ENCODE assay signal across 1 cellular context in genomic region chr13:100349594-100349993, GRCh38.
TF ChIP-seq lines count a peak whose summit lies in the region.

No MANE protein-coding gene starts in this region.

TF ChIP-seq in GM23338, 12 proteins besides CTCF, POLR2A, EP300 and RAD21 (continued from another document):
- TF ChIP-seq, protein P1, sequence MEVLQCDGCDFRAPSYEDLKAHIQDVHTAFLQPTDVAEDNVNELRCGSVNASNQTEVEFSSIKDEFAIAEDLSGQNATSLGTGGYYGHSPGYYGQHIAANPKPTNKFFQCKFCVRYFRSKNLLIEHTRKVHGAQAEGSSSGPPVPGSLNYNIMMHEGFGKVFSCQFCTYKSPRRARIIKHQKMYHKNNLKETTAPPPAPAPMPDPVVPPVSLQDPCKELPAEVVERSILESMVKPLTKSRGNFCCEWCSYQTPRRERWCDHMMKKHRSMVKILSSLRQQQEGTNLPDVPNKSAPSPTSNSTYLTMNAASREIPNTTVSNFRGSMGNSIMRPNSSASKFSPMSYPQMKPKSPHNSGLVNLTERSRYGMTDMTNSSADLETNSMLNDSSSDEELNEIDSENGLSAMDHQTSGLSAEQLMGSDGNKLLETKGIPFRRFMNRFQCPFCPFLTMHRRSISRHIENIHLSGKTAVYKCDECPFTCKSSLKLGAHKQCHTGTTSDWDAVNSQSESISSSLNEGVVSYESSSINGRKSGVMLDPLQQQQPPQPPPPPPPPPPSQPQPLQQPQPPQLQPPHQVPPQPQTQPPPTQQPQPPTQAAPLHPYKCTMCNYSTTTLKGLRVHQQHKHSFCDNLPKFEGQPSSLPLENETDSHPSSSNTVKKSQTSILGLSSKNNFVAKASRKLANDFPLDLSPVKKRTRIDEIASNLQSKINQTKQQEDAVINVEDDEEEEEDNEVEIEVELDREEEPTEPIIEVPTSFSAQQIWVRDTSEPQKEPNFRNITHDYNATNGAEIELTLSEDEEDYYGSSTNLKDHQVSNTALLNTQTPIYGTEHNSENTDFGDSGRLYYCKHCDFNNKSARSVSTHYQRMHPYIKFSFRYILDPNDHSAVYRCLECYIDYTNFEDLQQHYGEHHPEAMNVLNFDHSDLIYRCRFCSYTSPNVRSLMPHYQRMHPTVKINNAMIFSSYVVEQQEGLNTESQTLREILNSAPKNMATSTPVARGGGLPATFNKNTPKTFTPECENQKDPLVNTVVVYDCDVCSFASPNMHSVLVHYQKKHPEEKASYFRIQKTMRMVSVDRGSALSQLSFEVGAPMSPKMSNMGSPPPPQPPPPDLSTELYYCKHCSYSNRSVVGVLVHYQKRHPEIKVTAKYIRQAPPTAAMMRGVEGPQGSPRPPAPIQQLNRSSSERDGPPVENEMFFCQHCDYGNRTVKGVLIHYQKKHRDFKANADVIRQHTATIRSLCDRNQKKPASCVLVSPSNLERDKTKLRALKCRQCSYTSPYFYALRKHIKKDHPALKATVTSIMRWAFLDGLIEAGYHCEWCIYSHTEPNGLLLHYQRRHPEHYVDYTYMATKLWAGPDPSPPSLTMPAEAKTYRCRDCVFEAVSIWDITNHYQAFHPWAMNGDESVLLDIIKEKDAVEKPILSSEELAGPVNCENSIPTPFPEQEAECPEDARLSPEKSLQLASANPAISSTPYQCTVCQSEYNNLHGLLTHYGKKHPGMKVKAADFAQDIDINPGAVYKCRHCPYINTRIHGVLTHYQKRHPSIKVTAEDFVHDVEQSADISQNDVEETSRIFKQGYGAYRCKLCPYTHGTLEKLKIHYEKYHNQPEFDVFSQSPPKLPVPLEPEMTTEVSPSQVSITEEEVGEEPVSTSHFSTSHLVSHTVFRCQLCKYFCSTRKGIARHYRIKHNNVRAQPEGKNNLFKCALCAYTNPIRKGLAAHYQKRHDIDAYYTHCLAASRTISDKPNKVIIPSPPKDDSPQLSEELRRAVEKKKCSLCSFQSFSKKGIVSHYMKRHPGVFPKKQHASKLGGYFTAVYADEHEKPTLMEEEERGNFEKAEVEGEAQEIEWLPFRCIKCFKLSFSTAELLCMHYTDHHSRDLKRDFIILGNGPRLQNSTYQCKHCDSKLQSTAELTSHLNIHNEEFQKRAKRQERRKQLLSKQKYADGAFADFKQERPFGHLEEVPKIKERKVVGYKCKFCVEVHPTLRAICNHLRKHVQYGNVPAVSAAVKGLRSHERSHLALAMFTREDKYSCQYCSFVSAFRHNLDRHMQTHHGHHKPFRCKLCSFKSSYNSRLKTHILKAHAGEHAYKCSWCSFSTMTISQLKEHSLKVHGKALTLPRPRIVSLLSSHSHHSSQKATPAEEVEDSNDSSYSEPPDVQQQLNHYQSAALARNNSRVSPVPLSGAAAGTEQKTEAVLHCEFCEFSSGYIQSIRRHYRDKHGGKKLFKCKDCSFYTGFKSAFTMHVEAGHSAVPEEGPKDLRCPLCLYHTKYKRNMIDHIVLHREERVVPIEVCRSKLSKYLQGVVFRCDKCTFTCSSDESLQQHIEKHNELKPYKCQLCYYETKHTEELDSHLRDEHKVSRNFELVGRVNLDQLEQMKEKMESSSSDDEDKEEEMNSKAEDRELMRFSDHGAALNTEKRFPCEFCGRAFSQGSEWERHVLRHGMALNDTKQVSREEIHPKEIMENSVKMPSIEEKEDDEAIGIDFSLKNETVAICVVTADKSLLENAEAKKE (CRISPR knock-in tag; IDR thresholded peaks at IDR 0.05), result no peak
- TF ChIP-seq ZNF331 (CRISPR knock-in tag; IDR thresholded peaks at IDR 0.05; ENCODE audit: low read depth) (no peak), JUNB (IDR thresholded peaks at IDR 0.05; ENCODE audit: unreplicated experiment) (no peak), EZH2phosphoT487 (IDR thresholded peaks at IDR 0.05; ENCODE audit: unreplicated experiment) (no peak)
- TF ChIP-seq, protein P2, sequence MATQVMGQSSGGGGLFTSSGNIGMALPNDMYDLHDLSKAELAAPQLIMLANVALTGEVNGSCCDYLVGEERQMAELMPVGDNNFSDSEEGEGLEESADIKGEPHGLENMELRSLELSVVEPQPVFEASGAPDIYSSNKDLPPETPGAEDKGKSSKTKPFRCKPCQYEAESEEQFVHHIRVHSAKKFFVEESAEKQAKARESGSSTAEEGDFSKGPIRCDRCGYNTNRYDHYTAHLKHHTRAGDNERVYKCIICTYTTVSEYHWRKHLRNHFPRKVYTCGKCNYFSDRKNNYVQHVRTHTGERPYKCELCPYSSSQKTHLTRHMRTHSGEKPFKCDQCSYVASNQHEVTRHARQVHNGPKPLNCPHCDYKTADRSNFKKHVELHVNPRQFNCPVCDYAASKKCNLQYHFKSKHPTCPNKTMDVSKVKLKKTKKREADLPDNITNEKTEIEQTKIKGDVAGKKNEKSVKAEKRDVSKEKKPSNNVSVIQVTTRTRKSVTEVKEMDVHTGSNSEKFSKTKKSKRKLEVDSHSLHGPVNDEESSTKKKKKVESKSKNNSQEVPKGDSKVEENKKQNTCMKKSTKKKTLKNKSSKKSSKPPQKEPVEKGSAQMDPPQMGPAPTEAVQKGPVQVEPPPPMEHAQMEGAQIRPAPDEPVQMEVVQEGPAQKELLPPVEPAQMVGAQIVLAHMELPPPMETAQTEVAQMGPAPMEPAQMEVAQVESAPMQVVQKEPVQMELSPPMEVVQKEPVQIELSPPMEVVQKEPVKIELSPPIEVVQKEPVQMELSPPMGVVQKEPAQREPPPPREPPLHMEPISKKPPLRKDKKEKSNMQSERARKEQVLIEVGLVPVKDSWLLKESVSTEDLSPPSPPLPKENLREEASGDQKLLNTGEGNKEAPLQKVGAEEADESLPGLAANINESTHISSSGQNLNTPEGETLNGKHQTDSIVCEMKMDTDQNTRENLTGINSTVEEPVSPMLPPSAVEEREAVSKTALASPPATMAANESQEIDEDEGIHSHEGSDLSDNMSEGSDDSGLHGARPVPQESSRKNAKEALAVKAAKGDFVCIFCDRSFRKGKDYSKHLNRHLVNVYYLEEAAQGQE (IDR thresholded peaks at IDR 0.05; ENCODE audit: unreplicated experiment), result no peak
- TF ChIP-seq, protein P3, sequence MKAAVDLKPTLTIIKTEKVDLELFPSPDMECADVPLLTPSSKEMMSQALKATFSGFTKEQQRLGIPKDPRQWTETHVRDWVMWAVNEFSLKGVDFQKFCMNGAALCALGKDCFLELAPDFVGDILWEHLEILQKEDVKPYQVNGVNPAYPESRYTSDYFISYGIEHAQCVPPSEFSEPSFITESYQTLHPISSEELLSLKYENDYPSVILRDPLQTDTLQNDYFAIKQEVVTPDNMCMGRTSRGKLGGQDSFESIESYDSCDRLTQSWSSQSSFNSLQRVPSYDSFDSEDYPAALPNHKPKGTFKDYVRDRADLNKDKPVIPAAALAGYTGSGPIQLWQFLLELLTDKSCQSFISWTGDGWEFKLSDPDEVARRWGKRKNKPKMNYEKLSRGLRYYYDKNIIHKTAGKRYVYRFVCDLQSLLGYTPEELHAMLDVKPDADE (IDR thresholded peaks at IDR 0.05), result no peak
